ENCODE assay signal across 9 cellular contexts in genomic region chr11:86800076-86800955, GRCh38. TPM values are rescaled to one million over a fixed set of nuclear protein-coding genes. Genes with fewer than 3 reads are reported as not detected.
DNase-seq lines count a peak whose midpoint lies in the region; ATAC-seq, FAIRE-seq and TF ChIP-seq lines count a peak whose summit lies in the region.
"Had no signal": no experiment of that assay in that cellular context is flagged by ENCODE, and none has a peak within 500 bp of the region (broad histone marks: within the 10 kb centered on the region; RNA-seq: fewer than 3 reads in every experiment).

Gene PRSS23, plus strand, starts transcription at chr11:86800542. Its CDS starts 7,102 bp downstream, at chr11:86807644.

- intact Hi-C loops in activated B cell treated with CpG ODN at 0.5 μM for 24 hours (cut with micrococcal nuclease): loop anchor here (5.0 kb wide), 1 partner anchor 343 kb away; no protein-coding TSS in a partner anchor
- intact Hi-C loops in endothelial cell of umbilical vein (cut with micrococcal nuclease): loop anchor here (1.0 to 5.0 kb wide), 4 partner anchors 59 to 208 kb away; no protein-coding TSS in a partner anchor

- H3K9me1 ChIP-seq in endothelial cell of umbilical vein (replicated peaks; ENCODE audit: control insufficient read depth, extremely low read depth, insufficient read depth, low read length): no peaks in the 10 kb centered on the region

- POLR2A ChIA-PET in activated B cell treated with CpG ODN at 0.5 μM for 24 hours (lab: Charles Lee): no interaction called here
- POLR2A ChIA-PET in endothelial cell of umbilical vein (lab: Charles Lee): interaction anchor here (0.6 to 1.1 kb wide), 4 partner anchors 60 to 192 kb away, joined by 3 to 5 read pairs (median 3); partner anchors contain the start of gene ME3

- H3K27me3 ChIP-seq in endothelial cell of umbilical vein (ENCODE audit: control insufficient read depth in 2 of 2, insufficient read depth in 2 of 2, low read length in 2 of 2): no peaks in the 10 kb centered on the region

- no peaks in the 10 kb centered on the region for H3K9me3 Mint-ChIP-seq in activated B cell treated with CpG ODN at 0.5 μM for 24 hours
- no peaks in the 10 kb centered on the region for H3K9me3 Mint-ChIP-seq in stimulated activated naive CD8-positive, alpha-beta T cell treated with anti-CD3 and anti-CD28 coated beads, Interleukin-15, amount 100 ng/mL, for 72 hours

- no peak for FAIRE-seq in endothelial cell of umbilical vein (lab: Jason Lieb, UNC)
- FAIRE-seq: endometrium had no signal

- peaks cover 51% of the 10 kb centered on the region for H3K4me1 ChIP-seq in endothelial cell of umbilical vein (ENCODE audit: control insufficient read depth, extremely low read depth, insufficient read depth, low read length)

- TF ChIP-seq POLR2A in endothelial cell of umbilical vein (IDR thresholded peaks at IDR 0.05; ENCODE audit: low read depth, low read length): peak; percentile 95

- peak within 1 kb of the TSS; percentile 100 for H3K4me2 ChIP-seq in endothelial cell of umbilical vein (ENCODE audit: insufficient read depth, low read length)

- dilution Hi-C loops in endothelial cell of umbilical vein (cut with MboI; ENCODE audit: extremely low pct_ligation_motif_present, low sequenced_read_pairs): no loop called here

- peak within 1 kb of the TSS; percentile 97 for H3K9ac ChIP-seq in endothelial cell of umbilical vein (replicated peaks; ENCODE audit: extremely low read depth, insufficient read depth, low read length)

- no peaks in the 10 kb centered on the region for H4K20me1 ChIP-seq in endothelial cell of umbilical vein (replicated peaks; ENCODE audit: control insufficient read depth, extremely low read depth, insufficient read depth, low read length)

- H2AFZ ChIP-seq in endothelial cell of umbilical vein (ENCODE audit: low read depth, low read length): peak within 1 kb of the TSS; percentile 40

- H3K27me3 Mint-ChIP-seq in activated B cell treated with CpG ODN at 0.5 μM for 24 hours: peaks cover 32% of the 10 kb centered on the region
- H3K27me3 Mint-ChIP-seq in stimulated activated naive CD8-positive, alpha-beta T cell treated with anti-CD3 and anti-CD28 coated beads, Interleukin-15, amount 100 ng/mL, for 72 hours: peaks cover 59% of the 10 kb centered on the region

- CTCF ChIA-PET in activated B cell treated with CpG ODN at 0.5 μM for 24 hours (lab: Charles Lee): no interaction called here
- CTCF ChIA-PET in endothelial cell of umbilical vein (lab: Charles Lee): interaction anchor here (1.0 to 6.1 kb wide), 14 partner anchors 17 to 344 kb away, joined by 3 to 40 read pairs (median 7); partner anchors contain the start of gene ME3

- H3K4me3 Mint-ChIP-seq in activated B cell treated with CpG ODN at 0.5 μM for 24 hours: peak within 1 kb of the TSS; percentile 48
- peak within 1 kb of the TSS; percentile 66 to 80 for H3K4me3 Mint-ChIP-seq in stimulated activated naive CD8-positive, alpha-beta T cell treated with anti-CD3 and anti-CD28 coated beads, Interleukin-15, amount 100 ng/mL, for 72 hours

- H3K36me3 Mint-ChIP-seq in activated B cell treated with CpG ODN at 0.5 μM for 24 hours (ENCODE audit: low read depth): no peaks in the 10 kb centered on the region

- TF ChIP-seq CTCF in activated B cell treated with CpG ODN at 0.5 μM for 24 hours (IDR thresholded peaks at IDR 0.05) (no peak), endothelial cell of umbilical vein (IDR thresholded peaks at IDR 0.05; ENCODE audit: extremely low read depth in 1 of 2, insufficient read depth in 1 of 2, low read depth in 1 of 2, low read length in 2 of 2) (no peak)

- TF ChIP-seq EP300 in Ishikawa (IDR thresholded peaks at IDR 0.05; ENCODE audit: borderline replicate concordance): 0 out of 2 replicates have a peak, but pooled peaks have one; percentile 9

- peak within 1 kb of the TSS; percentile 96 for H3K27ac ChIP-seq in endothelial cell of umbilical vein (ENCODE audit: insufficient read depth, low read depth, low read length)

- H3K79me2 ChIP-seq in endothelial cell of umbilical vein (ENCODE audit: control insufficient read depth, insufficient read depth, low read length): peaks cover 54% of the 10 kb centered on the region

- no peak within 1 kb of the TSS for H3K27ac Mint-ChIP-seq in activated B cell treated with CpG ODN at 0.5 μM for 24 hours
- H3K27ac Mint-ChIP-seq in stimulated activated naive CD8-positive, alpha-beta T cell treated with anti-CD3 and anti-CD28 coated beads, Interleukin-15, amount 100 ng/mL, for 72 hours: peak within 1 kb of the TSS in 1 of 2 donors; percentile 82

- ATAC-seq in activated CD4-positive, CD25-positive, alpha-beta regulatory T cell treated with anti-CD3 and anti-CD28 coated beads, Interleukin-2, amount 50 U/mL, for 24 hours: peak; percentile 33 to 37
- ATAC-seq in activated B cell treated with CpG ODN at 0.5 μM for 24 hours (ENCODE audit: low read depth) (peak; percentile 21), HG02973 (IDR thresholded peaks at IDR 0.05; ENCODE audit: unreplicated experiment) (no peak)
- ATAC-seq in stimulated activated naive CD8-positive, alpha-beta T cell treated with anti-CD3 and anti-CD28 coated beads, Interleukin-15, amount 100 ng/mL, for 72 hours: peak; percentile 80

- H3K4me3 ChIP-seq in endothelial cell of umbilical vein (replicated peaks in 1 of 3; ENCODE audit: insufficient read depth in 1 of 3, low read depth in 1 of 3, low read length in 3 of 3): peak within 1 kb of the TSS; percentile 82 to 96 (median 95)

- no peaks in the 10 kb centered on the region for H3K9me3 ChIP-seq in endothelial cell of umbilical vein (replicated peaks; ENCODE audit: control insufficient read depth, insufficient read depth, low read length)

- no peak for DNase-seq in activated CD4-positive, CD25-positive, alpha-beta regulatory T cell (lab: John Stamatoyannopoulos, UW)
- DNase-seq in activated B cell treated with CpG ODN at 0.5 μM for 24 hours (no peak), endothelial cell of umbilical vein (ENCODE audit: low read depth, low spot score) (peak; percentile 77), mesenteric fat pad (ENCODE audit: low spot score) (no peak)
- peak; percentile 19 to 48 for DNase-seq in stimulated activated naive CD8-positive, alpha-beta T cell treated with anti-CD3 and anti-CD28 coated beads, Interleukin-15, amount 100 ng/mL, for 72 hours

- TF ChIP-seq RAD21 in Ishikawa (IDR thresholded peaks at IDR 0.05; ENCODE audit: low read depth): no peak

- no peaks in the 10 kb centered on the region for H3K36me3 ChIP-seq in endothelial cell of umbilical vein (ENCODE audit: control insufficient read depth in 2 of 2, extremely low read depth in 1 of 2, insufficient read depth in 2 of 2, low read length in 2 of 2)

- BruUV-seq in endothelial cell of umbilical vein (replicated peaks; lab: Mats Ljungman, UMichigan): no TSS peak

- H3K4me1 Mint-ChIP-seq in activated B cell treated with CpG ODN at 0.5 μM for 24 hours: peaks cover 9% of the 10 kb centered on the region
- H3K4me1 Mint-ChIP-seq in stimulated activated naive CD8-positive, alpha-beta T cell treated with anti-CD3 and anti-CD28 coated beads, Interleukin-15, amount 100 ng/mL, for 72 hours: peaks cover 47% of the 10 kb centered on the region

TF ChIP-seq in Ishikawa, 13 proteins besides CTCF, POLR2A, EP300 and RAD21:
- TF ChIP-seq TAF1 (IDR thresholded peaks at IDR 0.05; ENCODE audit: low read depth) (peak; percentile 56), TCF12 (IDR thresholded peaks at IDR 0.05; ENCODE audit: low read depth) (no peak), ZBTB7A (IDR thresholded peaks at IDR 0.05; ENCODE audit: low read depth) (peak; percentile 67)
- TF ChIP-seq, protein P1, sequence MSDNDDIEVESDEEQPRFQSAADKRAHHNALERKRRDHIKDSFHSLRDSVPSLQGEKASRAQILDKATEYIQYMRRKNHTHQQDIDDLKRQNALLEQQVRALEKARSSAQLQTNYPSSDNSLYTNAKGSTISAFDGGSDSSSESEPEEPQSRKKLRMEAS (IDR thresholded peaks at IDR 0.05): peak; percentile 46; the same call in 1 of the 2 replicates
- TF ChIP-seq, protein P2, sequence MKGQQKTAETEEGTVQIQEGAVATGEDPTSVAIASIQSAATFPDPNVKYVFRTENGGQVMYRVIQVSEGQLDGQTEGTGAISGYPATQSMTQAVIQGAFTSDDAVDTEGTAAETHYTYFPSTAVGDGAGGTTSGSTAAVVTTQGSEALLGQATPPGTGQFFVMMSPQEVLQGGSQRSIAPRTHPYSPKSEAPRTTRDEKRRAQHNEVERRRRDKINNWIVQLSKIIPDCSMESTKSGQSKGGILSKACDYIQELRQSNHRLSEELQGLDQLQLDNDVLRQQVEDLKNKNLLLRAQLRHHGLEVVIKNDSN (IDR thresholded peaks at IDR 0.05): no peak

TF ChIP-seq in endothelial cell of umbilical vein, 7 proteins besides CTCF, POLR2A, EP300 and RAD21:
- TF ChIP-seq EZH2 (IDR thresholded peaks at IDR 0.05; ENCODE audit: borderline replicate concordance, low read depth, low read length, severe bottlenecking) (no peak), JUN (IDR thresholded peaks at IDR 0.05; ENCODE audit: borderline replicate concordance, insufficient read depth, insufficient read length, low read depth) (no peak), POLR2AphosphoS5 (IDR thresholded peaks at IDR 0.05; ENCODE audit: insufficient read depth, low read depth, low read length) (peak; percentile 99), FOS (IDR thresholded peaks at IDR 0.05; ENCODE audit: borderline replicate concordance, insufficient read depth, low read length) (no peak), GATA2 (IDR thresholded peaks at IDR 0.05; ENCODE audit: insufficient read depth, insufficient read length, low read depth, low read length) (no peak), MYC (IDR thresholded peaks at IDR 0.05; ENCODE audit: low read depth, low read length) (no peak)

RNA-seq across cellular contexts. Expression of gene PRSS23, which starts in this region (rescaled TPM):
- total RNA-seq in activated B cell treated with CpG ODN at 0.5 μM for 24 hours (not detected in 2 replicates), endothelial cell of umbilical vein (240 and 278 TPM in 2 replicates), mesenteric fat pad (66.5 TPM)
- polyA plus RNA-seq in endothelial cell of umbilical vein: 146 and 161 TPM in 2 replicates
- 203 and 208 TPM in 2 replicates for polyA plus RNA-seq in endothelial cell of umbilical vein (2011; cell fraction: cytosol; rRNA removed)
- 125 and 127 TPM in 2 replicates for polyA plus RNA-seq in endothelial cell of umbilical vein (2011; cell fraction: nucleus; rRNA removed)
- polyA plus RNA-seq in endothelial cell of umbilical vein (2012): 434 and 459 TPM in 2 replicates
- polyA minus RNA-seq in endothelial cell of umbilical vein: 298 and 340 TPM in 2 replicates
- 250 TPM for polyA minus RNA-seq in endothelial cell of umbilical vein (2011; cell fraction: cytosol; rRNA and poly(A)+ RNA removed)
- polyA minus RNA-seq in endothelial cell of umbilical vein (2011; cell fraction: nucleus; rRNA and poly(A)+ RNA removed): 104 and 133 TPM in 2 replicates

Comparison
In these comparisons a context has a peak if more than half of its experiments do, and no peak if none do; other contexts are left out.
1. RNA of gene PRSS23 (total RNA-seq): 240 to 278 TPM in endothelial cell of umbilical vein and 66.5 TPM in mesenteric fat pad (single experiment); not detected in activated B cell treated with CpG ODN at 0.5 μM for 24 hours; every median in the first group is over 10 times any median in the second.
2. Peak in ATAC-seq in activated B cell treated with CpG ODN at 0.5 μM for 24 hours; RNA of the gene not detected or under 1 TPM.
3. DNase-seq: peak in endothelial cell of umbilical vein (single experiment) and stimulated activated naive CD8-positive, alpha-beta T cell treated with anti-CD3 and anti-CD28 coated beads, Interleukin-15, amount 100 ng/mL, for 72 hours (2 of 2); none in activated CD4-positive, CD25-positive, alpha-beta regulatory T cell (0 of 4), activated B cell treated with CpG ODN at 0.5 μM for 24 hours (single experiment) and mesenteric fat pad (single experiment).